ENCODE assay signal across 24 cellular contexts in the genomic region with DNA sequence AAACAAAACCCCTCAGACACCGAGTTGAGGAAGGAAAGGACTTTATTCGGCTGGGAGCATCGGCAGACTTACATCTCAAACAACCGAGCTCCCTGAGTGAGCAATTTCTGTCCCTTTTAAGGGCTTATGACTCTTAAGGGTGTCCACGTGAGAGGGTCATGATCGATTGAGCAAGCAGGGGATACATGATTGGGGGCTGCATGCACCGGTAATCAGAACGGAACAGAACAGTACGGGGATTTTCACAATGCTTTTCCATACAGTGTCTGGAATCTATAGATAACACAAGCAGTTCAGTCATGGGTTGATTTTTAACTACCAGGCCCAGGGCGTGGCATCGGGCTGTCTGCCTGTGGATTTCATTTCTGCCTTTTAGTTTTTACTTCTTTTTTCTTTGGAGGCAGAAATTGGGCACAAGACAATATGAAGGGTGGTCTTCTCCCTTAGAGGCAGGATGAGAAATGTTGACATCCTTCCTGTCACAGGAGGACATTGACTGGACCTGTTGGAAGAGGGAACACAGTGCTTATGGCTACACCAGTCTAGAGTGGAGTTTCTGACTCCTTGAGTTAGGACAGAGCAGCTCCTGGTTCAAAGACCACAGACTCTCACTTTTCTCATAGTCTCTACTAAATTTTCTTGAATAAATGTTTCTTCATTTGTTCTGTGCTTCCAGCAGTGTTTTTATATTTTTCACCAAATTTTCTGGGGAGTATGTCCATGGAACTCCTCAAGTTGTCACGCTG. TPM values are rescaled to one million over a fixed set of nuclear protein-coding genes. Genes with fewer than 3 reads are reported as not detected.
DNase-seq lines count a peak whose midpoint lies in the region; ATAC-seq, FAIRE-seq and TF ChIP-seq lines count a peak whose summit lies in the region.
"Had no signal": no experiment of that assay in that cellular context is flagged by ENCODE, and none has a peak within 500 bp of the region (broad histone marks: within the 10 kb centered on the region; RNA-seq: fewer than 3 reads in every experiment).

No MANE protein-coding gene starts in this region.

- H3K27me3 ChIP-seq in HUES64 (ENCODE audit: insufficient read depth, low read length) (no peaks in the 10 kb centered on the region), endodermal cell (ENCODE audit: control insufficient read depth, insufficient read depth, low read length, poor library complexity, severe bottlenecking) (no peaks in the 10 kb centered on the region), trophoblast cell (ENCODE audit: insufficient read depth, low read length) (no peaks in the 10 kb centered on the region)
- H3K27me3 ChIP-seq: ascending aorta, dorsolateral prefrontal cortex had no signal

- H2AK5ac ChIP-seq in trophoblast cell (ENCODE audit: low read length), result no peak overlapping the region

- H3K14ac ChIP-seq in trophoblast cell (ENCODE audit: low read length), result no peak overlapping the region

- no peak overlapping the region for H2BK120ac ChIP-seq in trophoblast cell (ENCODE audit: insufficient read depth, low read length, poor library complexity)

- peaks cover 7% of the 10 kb centered on the region for H3K4me1 ChIP-seq in HUES64 (ENCODE audit: insufficient read depth, low read length)
- H3K4me1 ChIP-seq in endodermal cell (ENCODE audit: control insufficient read depth, insufficient read depth, low read length), result no peaks in the 10 kb centered on the region
- H3K4me1 ChIP-seq in trophoblast cell (ENCODE audit: control insufficient read depth in 1 of 2, insufficient read depth in 2 of 2, low read length in 2 of 2), result peaks cover 3 to 7% of the 10 kb centered on the region in 2 experiments
- H3K4me1 ChIP-seq: ascending aorta, lower lobe of right lung had no signal

- peak overlapping the region; percentile 93 for H3K4ac ChIP-seq in trophoblast cell (ENCODE audit: low read depth, low read length)

- peaks cover 4% of the 10 kb centered on the region for H3K79me2 ChIP-seq in trophoblast cell (ENCODE audit: control insufficient read depth, insufficient read depth, low read length, poor library complexity)

- no peak overlapping the region for H3K4me3 Mint-ChIP-seq in endodermal cell
- H3K4me3 Mint-ChIP-seq: activated T-cell treated with anti-CD3 and anti-CD28 coated beads, Interleukin-2, amount 50 U/mL, for 72 hours; CD4-positive, alpha-beta T cell had no signal

- peak overlapping the region; percentile 3 for H3K18ac ChIP-seq in trophoblast cell (ENCODE audit: low read length)

- H3K27me3 Mint-ChIP-seq in endodermal cell (ENCODE audit: insufficient read depth), result no peaks in the 10 kb centered on the region
- H3K27me3 Mint-ChIP-seq: CD4-positive, alpha-beta T cell had no signal

- peak overlapping the region; percentile 3; the same call in 1 of the 2 replicates for H3K27ac ChIP-seq in HUES64 (ENCODE audit: low read depth, low read length)
- no peak overlapping the region for H3K27ac ChIP-seq in endodermal cell (ENCODE audit: low read depth, low read length)
- peak overlapping the region; percentile 52 for H3K27ac ChIP-seq in trophoblast cell (ENCODE audit: low read depth, low read length)
- H3K27ac ChIP-seq: ascending aorta, dorsolateral prefrontal cortex, lower lobe of right lung had no signal

- H3K9me3 Mint-ChIP-seq in endodermal cell, result peaks cover 63% of the 10 kb centered on the region

- H4K8ac ChIP-seq in trophoblast cell (ENCODE audit: low read depth, low read length), result no peak overlapping the region

- H3K36me3 ChIP-seq in HUES64 (ENCODE audit: insufficient read depth, low read length) (peaks cover 7% of the 10 kb centered on the region), endodermal cell (ENCODE audit: control insufficient read depth, insufficient read depth, low read length) (peaks cover 17% of the 10 kb centered on the region), trophoblast cell (ENCODE audit: control insufficient read depth in 1 of 2, insufficient read depth in 2 of 2, low read length in 2 of 2) (peaks cover 5 to 10% of the 10 kb centered on the region in 2 experiments)
- H3K36me3 ChIP-seq: lower lobe of right lung had no signal

- peak; percentile 58 for FAIRE-seq in GM18507 (lab: Jason Lieb, UNC)
- FAIRE-seq: H54 had no signal

- peaks cover 17% of the 10 kb centered on the region for H3K9me3 ChIP-seq in HUES64 (ENCODE audit: insufficient read depth, low read depth, low read length)
- H3K9me3 ChIP-seq in endodermal cell (ENCODE audit: control insufficient read depth, low read length), result peaks cover 36% of the 10 kb centered on the region
- no peaks in the 10 kb centered on the region for H3K9me3 ChIP-seq in trophoblast cell (ENCODE audit: insufficient read depth, low read depth, low read length)
- H3K9me3 ChIP-seq: ascending aorta had no signal

- H3K4me1 Mint-ChIP-seq in endodermal cell, result no peaks in the 10 kb centered on the region

- peaks cover 54% of the 10 kb centered on the region for H3K36me3 Mint-ChIP-seq in endodermal cell (ENCODE audit: low read depth)

- H3K4me2 ChIP-seq in trophoblast cell (ENCODE audit: low read length), result no peak overlapping the region
- H3K4me2 ChIP-seq: KMS-11 had no signal

- H3K9ac ChIP-seq in HUES64 (ENCODE audit: low read depth, low read length) (no peak overlapping the region), endodermal cell (ENCODE audit: extremely low read depth, low read length, poor library complexity, severe bottlenecking) (no peak overlapping the region), trophoblast cell (ENCODE audit: low read length) (no peak overlapping the region)
- H3K9ac ChIP-seq: KMS-11 had no signal

- DNase-seq in GM18507 (ENCODE audit: extremely low spot score, insufficient read length, low read depth), result no peak
- no peak for DNase-seq in endodermal cell
- no peak for DNase-seq in trophoblast cell
- DNase-seq in GDM1 (lab: John Stamatoyannopoulos, UW), result no peak
- DNase-seq in activated T-cell treated with anti-CD3 and anti-CD28 coated beads, Interleukin-2, amount 50 U/mL, for 48 hours, result no peak
- no peak for DNase-seq in HK-2 (ENCODE audit: unreplicated experiment)
- DNase-seq: activated CD4-positive, alpha-beta T cell treated with anti-CD3 and anti-CD28 coated beads for 1 hour; activated T-cell treated with anti-CD3 and anti-CD28 coated beads, Interleukin-2, amount 50 U/mL, for 72 hours; caudate nucleus; CD4-positive, alpha-beta T cell; dorsolateral prefrontal cortex; GF-D8; islet precursor cell; lower lobe of right lung; MV-4-11; NCI-H1694; NCI-H2171; NCI-H526 had no signal

- 96% methylated on average over 12 of the region's 12 CpGs for WGBS in HUES64
- 91 to 94% methylated on average over 9 to 12 of the region's 12 CpGs for WGBS in endodermal cell (ENCODE audit: insufficient coverage in 1 of 2, insufficient read length in 1 of 2), 2 experiments
- no CpG with 5 or more reads among the region's 12 CpGs for WGBS in trophoblast cell (ENCODE audit: extremely low coverage, insufficient coverage, insufficient read length)

- H4K12ac ChIP-seq in trophoblast cell (ENCODE audit: low read depth, low read length), result no peak overlapping the region

- peak overlapping the region; percentile 58 for H2BK12ac ChIP-seq in trophoblast cell (ENCODE audit: low read length)

- peak overlapping the region; percentile 25 for H4K91ac ChIP-seq in trophoblast cell (ENCODE audit: low read depth, low read length)

- no peak overlapping the region for H3K27ac Mint-ChIP-seq in endodermal cell
- H3K27ac Mint-ChIP-seq: CD4-positive, alpha-beta T cell had no signal

- H3K4me3 ChIP-seq in HUES64 (ENCODE audit: low read length), result no peak overlapping the region
- peak overlapping the region; percentile 57 for H3K4me3 ChIP-seq in endodermal cell (ENCODE audit: low read length)
- H3K4me3 ChIP-seq in trophoblast cell (ENCODE audit: low read depth, low read length), result no peak overlapping the region
- H3K4me3 ChIP-seq: ascending aorta, dorsolateral prefrontal cortex, lower lobe of right lung had no signal

- H2BK5ac ChIP-seq in trophoblast cell (ENCODE audit: low read depth, low read length, poor library complexity), result no peak overlapping the region

- no peak for ATAC-seq in GM21619 (IDR thresholded peaks at IDR 0.05; ENCODE audit: unreplicated experiment)
- ATAC-seq: activated naive CD4-positive, alpha-beta T cell treated with anti-CD3 and anti-CD28 coated beads, Interleukin-2, amount 50 U/mL, for 72 hours; activated T-cell treated with anti-CD3 and anti-CD28 coated beads, Interleukin-2, amount 50 U/mL, for 72 hours; lower lobe of right lung had no signal

- no peak for TF ChIP-seq CTCF in endodermal cell (conservative IDR thresholded peaks at IDR 0.05)

- no peak overlapping the region for H2AFZ ChIP-seq in trophoblast cell (ENCODE audit: insufficient read depth, low read length, poor library complexity)

- no peak overlapping the region for H3K23ac ChIP-seq in trophoblast cell (ENCODE audit: low read length)

- H3K79me1 ChIP-seq in trophoblast cell (ENCODE audit: low read length), result peaks cover 3% of the 10 kb centered on the region

RNA-seq across cellular contexts. Expression of a gene that starts 35.8 kb away (rescaled TPM):
- polyA plus RNA-seq in HUES64 (2013, experiment 1 of 2), result 7.8 TPM
- 7.5 TPM for polyA plus RNA-seq in HUES64 (2013, experiment 2 of 2)
- 10 to 100 TPM; 17.4 to 26.9 TPM for total RNA-seq in endodermal cell
- 14.2 TPM for polyA plus RNA-seq in endodermal cell (2013, experiment 1 of 2)
- 11.8 TPM for polyA plus RNA-seq in endodermal cell (2013, experiment 2 of 2)
- polyA plus RNA-seq in trophoblast cell (2013), result 21.4 and 22.5 TPM in 2 replicates
